Comparison of ENCODE assay signal across 8 cellular contexts in the genomic region with DNA sequence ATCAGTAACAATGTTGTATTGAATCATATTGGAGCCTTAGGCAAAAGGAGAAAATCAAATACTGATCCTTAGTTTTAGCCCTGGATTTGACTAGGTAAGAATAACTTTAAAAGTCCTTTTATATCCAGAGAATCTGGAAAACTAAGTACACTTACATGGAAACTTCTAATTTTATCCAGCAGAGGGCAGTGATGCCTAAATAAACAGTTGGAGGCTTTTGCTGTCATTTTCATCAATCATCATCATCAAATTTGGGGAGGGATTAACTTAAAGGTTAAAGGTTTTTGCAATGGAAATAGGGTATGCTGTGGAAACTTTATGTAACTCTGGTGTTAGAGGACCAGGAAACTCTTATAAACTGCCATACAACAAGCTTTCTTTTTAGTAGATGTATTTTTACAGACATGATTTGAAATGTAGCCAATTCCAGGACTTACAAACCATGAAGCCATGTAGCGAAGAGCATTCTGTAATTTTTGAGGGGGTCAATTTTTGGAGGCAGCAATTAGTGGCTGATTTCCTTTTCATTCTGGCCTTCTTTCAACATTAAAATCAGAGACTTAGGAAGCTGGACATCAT.
DNase-seq lines count a peak whose midpoint lies in the region; ATAC-seq and TF ChIP-seq lines count a peak whose summit lies in the region.
"Had no signal": no experiment of that assay in that cellular context is flagged by ENCODE, and none has a peak within 500 bp of the region (broad histone marks: within the 10 kb centered on the region; RNA-seq: fewer than 3 reads in every experiment).

No MANE protein-coding gene starts in this region.

- TF ChIP-seq CTCF in OCI-LY1 (IDR thresholded peaks at IDR 0.05; ENCODE audit: low read length), result peak; percentile 72

- H3K79me2 ChIP-seq in OCI-LY1 (ENCODE audit: insufficient read depth, low read length), result no peaks in the 10 kb centered on the region

- H3K27me3 ChIP-seq in OCI-LY1 (ENCODE audit: insufficient read depth, low read length), result 0 out of 2 replicates have a peak, but pooled peaks cover 4% of the 10 kb centered on the region
- H3K27me3 ChIP-seq: neutrophil had no signal

- H3F3A ChIP-seq in OCI-LY1 (ENCODE audit: insufficient read depth, low read length), result no peaks in the 10 kb centered on the region

- no peaks in the 10 kb centered on the region for H3K4me1 ChIP-seq in OCI-LY1 (ENCODE audit: insufficient read depth, low read length, severe bottlenecking)

- no peak overlapping the region for H3K27ac ChIP-seq in OCI-LY1 (ENCODE audit: low read depth, low read length, poor library complexity, severe bottlenecking)
- H3K27ac ChIP-seq: neutrophil had no signal

- no peak overlapping the region for H3K9ac ChIP-seq in OCI-LY1 (ENCODE audit: low read length)

- H3K4me2 ChIP-seq in OCI-LY1 (ENCODE audit: low read length), result no peak overlapping the region

- no peak overlapping the region for H2AFZ ChIP-seq in OCI-LY1 (ENCODE audit: low read length)

- no peaks in the 10 kb centered on the region for H3K36me3 ChIP-seq in OCI-LY1 (ENCODE audit: insufficient read depth, low read length)

- intact Hi-C loops in posterior vena cava (cut with DNase I), result no loop called here

- no peaks in the 10 kb centered on the region for H4K20me1 ChIP-seq in OCI-LY1 (ENCODE audit: insufficient read depth, low read length)

- peak; percentile 29 for DNase-seq in EL
- peak; percentile 30 for DNase-seq in dedifferentiated amniotic fluid mesenchymal stem cell (ENCODE audit: extremely low spot score)
- peak; percentile 59 for DNase-seq in myocyte (ENCODE audit: low read depth)
- DNase-seq in posterior vena cava (ENCODE audit: low spot score), result no peak
- DNase-seq in HuH-7.5 (ENCODE audit: low spot score), result no peak

- H3K4me3 ChIP-seq in OCI-LY1 (ENCODE audit: low read depth, low read length, poor library complexity, severe bottlenecking), result no peak overlapping the region

- peak; percentile 57 for ATAC-seq in HG02981 (IDR thresholded peaks at IDR 0.05; ENCODE audit: unreplicated experiment)

- no peaks in the 10 kb centered on the region for H3K9me2 ChIP-seq in OCI-LY1 (ENCODE audit: low read depth, low read length)

- no peaks in the 10 kb centered on the region for H3K9me3 ChIP-seq in OCI-LY1 (ENCODE audit: low read length)
- H3K9me3 ChIP-seq: neutrophil had no signal

Comparison
In these comparisons a context has a peak if more than half of its experiments do, and no peak if none do; other contexts are left out.
1. DNase-seq: peak in EL (single experiment), dedifferentiated amniotic fluid mesenchymal stem cell (single experiment) and myocyte (single experiment); none in posterior vena cava (single experiment) and HuH-7.5 (single experiment).